In the genomic region with DNA sequence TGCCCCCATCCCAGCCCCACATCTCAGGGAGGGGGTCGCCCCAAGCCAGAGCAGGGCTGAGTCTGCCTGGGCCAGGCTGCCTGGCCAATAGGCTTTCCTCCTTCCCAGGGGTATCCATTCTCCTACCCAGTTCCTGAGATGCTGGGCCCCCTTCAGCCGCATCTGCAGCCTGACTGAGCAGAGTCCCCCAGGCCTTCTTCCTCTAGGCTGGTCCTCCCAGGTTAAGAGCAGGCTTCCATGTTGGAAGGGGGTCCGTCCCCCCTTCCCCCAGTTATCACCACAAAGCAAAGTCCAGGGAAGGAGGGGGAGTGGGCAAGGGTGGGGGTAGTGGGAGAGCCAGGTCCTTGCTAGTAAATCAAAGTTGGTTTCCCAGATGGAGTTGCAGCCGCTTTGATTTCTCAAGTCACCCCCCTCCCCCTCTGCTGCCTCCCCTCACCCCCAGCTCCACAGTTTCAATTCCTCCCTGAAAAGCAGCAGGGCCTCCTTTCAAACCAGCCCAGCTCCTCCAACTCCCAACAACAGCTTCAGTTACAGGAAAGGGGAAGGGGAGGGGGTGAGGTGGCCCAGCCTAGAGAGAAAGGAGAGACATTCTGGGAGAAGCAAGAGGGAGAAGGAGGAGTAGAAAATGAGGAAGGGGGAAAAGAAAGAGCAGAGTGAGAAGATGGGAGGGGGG, we compare ENCODE assay signal across 1 cellular context.
TF ChIP-seq lines count a peak whose summit lies in the region.

No MANE protein-coding gene starts in this region.

TF ChIP-seq in K562, 482 proteins besides CTCF, POLR2A, EP300 and RAD21:
- TF ChIP-seq NR4A1 (CRISPR knock-in tag; IDR thresholded peaks at IDR 0.05) (no peak), NR4A1 (tag; IDR thresholded peaks at IDR 0.05) (0 out of 2 replicates have a peak, but pooled peaks have one; percentile 8)
- TF ChIP-seq, protein P1, sequence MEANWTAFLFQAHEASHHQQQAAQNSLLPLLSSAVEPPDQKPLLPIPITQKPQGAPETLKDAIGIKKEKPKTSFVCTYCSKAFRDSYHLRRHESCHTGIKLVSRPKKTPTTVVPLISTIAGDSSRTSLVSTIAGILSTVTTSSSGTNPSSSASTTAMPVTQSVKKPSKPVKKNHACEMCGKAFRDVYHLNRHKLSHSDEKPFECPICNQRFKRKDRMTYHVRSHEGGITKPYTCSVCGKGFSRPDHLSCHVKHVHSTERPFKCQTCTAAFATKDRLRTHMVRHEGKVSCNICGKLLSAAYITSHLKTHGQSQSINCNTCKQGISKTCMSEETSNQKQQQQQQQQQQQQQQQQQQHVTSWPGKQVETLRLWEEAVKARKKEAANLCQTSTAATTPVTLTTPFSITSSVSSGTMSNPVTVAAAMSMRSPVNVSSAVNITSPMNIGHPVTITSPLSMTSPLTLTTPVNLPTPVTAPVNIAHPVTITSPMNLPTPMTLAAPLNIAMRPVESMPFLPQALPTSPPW (CRISPR knock-in tag; IDR thresholded peaks at IDR 0.05) = peak; percentile 28
- TF ChIP-seq, protein P2, sequence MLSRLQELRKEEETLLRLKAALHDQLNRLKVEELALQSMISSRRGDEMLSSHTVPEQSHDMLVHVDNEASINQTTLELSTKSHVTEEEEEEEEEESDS (CRISPR knock-in tag; IDR thresholded peaks at IDR 0.05) = no peak
